ENCODE assay signal across 11 cellular contexts in the genomic region with DNA sequence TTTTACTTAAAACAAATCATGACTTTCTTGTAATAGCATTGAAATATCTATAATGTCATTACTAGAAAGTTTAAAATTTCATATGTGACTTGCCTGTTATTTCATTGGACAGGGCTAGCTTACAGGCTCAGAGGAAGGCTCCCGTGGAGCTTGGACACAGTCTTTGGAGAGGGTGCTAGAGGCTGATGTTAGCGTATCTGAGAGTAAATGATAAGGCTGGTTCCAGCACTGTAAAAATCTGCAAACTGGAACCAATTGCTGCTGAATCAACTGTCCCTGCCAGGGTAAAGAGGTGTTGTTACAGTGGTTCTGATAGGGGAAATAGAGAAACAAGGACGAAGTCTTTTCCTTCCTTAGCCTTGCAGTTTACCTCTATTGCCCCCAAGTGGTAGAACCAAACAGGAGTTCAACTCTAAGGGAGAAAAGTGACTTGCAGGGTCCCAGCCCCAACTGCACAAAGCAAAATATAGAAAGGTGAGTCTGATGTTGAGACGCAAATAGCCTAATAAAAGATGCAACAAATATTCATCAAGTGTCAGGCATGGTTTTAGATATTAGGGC.
DNase-seq lines count a peak whose midpoint lies in the region; ATAC-seq, FAIRE-seq and TF ChIP-seq lines count a peak whose summit lies in the region.
"Had no signal": no experiment of that assay in that cellular context is flagged by ENCODE, and none has a peak within 500 bp of the region (broad histone marks: within the 10 kb centered on the region; RNA-seq: fewer than 3 reads in every experiment).

No MANE protein-coding gene starts in this region.

- RAD21 ChIA-PET in GM12878 (lab: Charles Lee; ENCODE audit: unreplicated experiment), result interaction anchor here (1.0 to 1.7 kb wide), 3 partner anchors 1634 to 1680 kb away, joined by 4 to 9 read pairs (median 8); no protein-coding TSS in a partner anchor

- CTCF ChIA-PET in GM12878 (lab: Yijun Ruan, JAX), result interaction anchor here (0.8 to 2.3 kb wide), 6 partner anchors 9 to 1680 kb away, joined by 4 to 22 read pairs (median 5); no protein-coding TSS in a partner anchor

- H4K20me1 ChIP-seq in GM12878 (ENCODE audit: control insufficient read depth, insufficient read depth), result no peaks in the 10 kb centered on the region

- no peaks in the 10 kb centered on the region for H3K79me2 ChIP-seq in GM12878 (ENCODE audit: control insufficient read depth, insufficient read depth, low read length)

- peak; percentile 17 to 43 (median 39); a peak in 4 of 6 replicates for TF ChIP-seq CTCF in GM12878 (IDR thresholded peaks at IDR 0.05 in 2 of 3, conservative IDR thresholded peaks at IDR 0.05 in 1 of 3; ENCODE audit: control insufficient read depth in 2 of 3, extremely low read depth in 1 of 3, insufficient read depth in 1 of 3, low read depth in 3 of 3, low read length in 3 of 3)

- FAIRE-seq in GM12878 (lab: Jason Lieb, UNC), result no peak

- POLR2A ChIA-PET in GM12878 (lab: Charles Lee), result no interaction called here

- BruUV-seq in GM12878 (replicated peaks; lab: Mats Ljungman, UMichigan), result no TSS peak

- DNase-seq in AG20443 (ENCODE audit: low spot score) (peak; percentile 11), HuH-7 (ENCODE audit: low spot score) (peak; percentile 6), GM12878 (ENCODE audit: low read depth, low spot score) (no peak), left kidney (ENCODE audit: low read depth, low spot score) (peak; percentile 63), AG08395 (ENCODE audit: low spot score) (no peak), NCI-H2107 treated with DMSO at 0.1 percent for 48 hours (lab: John Stamatoyannopoulos, UW; ENCODE audit: unreplicated experiment) (no peak)
- no peak for DNase-seq in activated effector memory CD4-positive, alpha-beta T cell treated with Interleukin-2 at 50 U/mL for 16 hours
- DNase-seq: effector CD4-positive, alpha-beta T cell; mucosa of descending colon had no signal

- no peak for TF ChIP-seq EP300 in GM12878 (IDR thresholded peaks at IDR 0.05; ENCODE audit: borderline replicate concordance in 1 of 2, control insufficient read depth in 1 of 2, low read depth in 2 of 2, low read length in 2 of 2)

- in situ Hi-C loops in GM12878 (cut with MboI), result no loop called here

- no peaks in the 10 kb centered on the region for H3K9me3 ChIP-seq in GM12878 (replicated peaks; ENCODE audit: control insufficient read depth, insufficient read depth, low read length)
- H3K9me3 ChIP-seq: mucosa of descending colon, SJSA1 had no signal

- intact Hi-C loops in GM12878 (cut with micrococcal nuclease; ENCODE audit: unreplicated experiment), result loop anchor here (2.0 kb wide), 1 partner anchor 1637 kb away; no protein-coding TSS in a partner anchor

- H3K4me2 ChIP-seq in GM12878 (ENCODE audit: control insufficient read depth, insufficient read depth), result no peak overlapping the region

- no peaks in the 10 kb centered on the region for H3K27me3 ChIP-seq in GM12878 (replicated peaks in 1 of 2; ENCODE audit: control insufficient read depth in 2 of 2, insufficient read depth in 2 of 2, low read length in 1 of 2)
- H3K27me3 ChIP-seq: SJSA1 had no signal

- no peak for TF ChIP-seq POLR2A in GM12878 (IDR thresholded peaks at IDR 0.05; ENCODE audit: low read depth, low read length)

- SMC1A ChIA-PET in GM12878 (lab: Charles Lee; ENCODE audit: uncharacterized antibody, unreplicated experiment), result interaction anchor here (0.8 to 2.1 kb wide), 4 partner anchors 10 to 1639 kb away, joined by 3 to 10 read pairs (median 4); no protein-coding TSS in a partner anchor

- 45% methylated on average over 4 of the region's 4 CpGs for WGBS in GM12878 (ENCODE audit: insufficient coverage, insufficient replicate concordance, low lambda C conversion rate, missing lambda C conversion rate)

- ATAC-seq in GM12878, result peak; percentile 41; the same call in 2 of the 3 replicates
- no peak for ATAC-seq in HG03439 (IDR thresholded peaks at IDR 0.05; ENCODE audit: unreplicated experiment)
- ATAC-seq: mucosa of descending colon had no signal

- H2AFZ ChIP-seq in GM12878 (ENCODE audit: control insufficient read depth, low read depth, low read length), result no peak overlapping the region

- H3K4me3 ChIP-seq in GM12878, result no peak overlapping the region
- H3K4me3 ChIP-seq: mucosa of descending colon, SJSA1 had no signal

- no peak overlapping the region for H3K27ac ChIP-seq in GM12878 (ENCODE audit: control insufficient read depth, insufficient read depth)
- H3K27ac ChIP-seq: SJSA1 had no signal

- no peaks in the 10 kb centered on the region for H3K4me1 ChIP-seq in GM12878 (ENCODE audit: control insufficient read depth, insufficient read depth, low read length)

- no peak overlapping the region for H3K9ac ChIP-seq in GM12878 (ENCODE audit: control insufficient read depth, insufficient read depth, low read length)

- TF ChIP-seq RAD21 in GM12878 (IDR thresholded peaks at IDR 0.05; ENCODE audit: insufficient read depth, low read depth, low read length), result peak; percentile 18; the same call in 1 of the 2 replicates

- no peaks in the 10 kb centered on the region for H3K36me3 ChIP-seq in GM12878 (ENCODE audit: control insufficient read depth in 2 of 2, insufficient read depth in 2 of 2, low read length in 1 of 2)
- H3K36me3 ChIP-seq: SJSA1 had no signal

TF ChIP-seq in GM12878, 131 proteins besides CTCF, POLR2A, EP300 and RAD21:
- TF ChIP-seq SMAD1 (IDR thresholded peaks at IDR 0.05; ENCODE audit: low read depth, partially characterized antibody) (no peak), SMC3 (IDR thresholded peaks at IDR 0.05; ENCODE audit: borderline replicate concordance, low read length) (peak; percentile 28; the same call in 1 of the 2 replicates)

Comparison
In these comparisons a context has a peak if more than half of its experiments do, and no peak if none do; other contexts are left out.
1. DNase-seq: peak in AG20443 (single experiment), HuH-7 (single experiment) and left kidney (single experiment); none in GM12878 (single experiment), AG08395 (single experiment), activated effector memory CD4-positive, alpha-beta T cell treated with Interleukin-2 at 50 U/mL for 16 hours (single experiment) and NCI-H2107 treated with DMSO at 0.1 percent for 48 hours (single experiment).